In the genomic region with DNA sequence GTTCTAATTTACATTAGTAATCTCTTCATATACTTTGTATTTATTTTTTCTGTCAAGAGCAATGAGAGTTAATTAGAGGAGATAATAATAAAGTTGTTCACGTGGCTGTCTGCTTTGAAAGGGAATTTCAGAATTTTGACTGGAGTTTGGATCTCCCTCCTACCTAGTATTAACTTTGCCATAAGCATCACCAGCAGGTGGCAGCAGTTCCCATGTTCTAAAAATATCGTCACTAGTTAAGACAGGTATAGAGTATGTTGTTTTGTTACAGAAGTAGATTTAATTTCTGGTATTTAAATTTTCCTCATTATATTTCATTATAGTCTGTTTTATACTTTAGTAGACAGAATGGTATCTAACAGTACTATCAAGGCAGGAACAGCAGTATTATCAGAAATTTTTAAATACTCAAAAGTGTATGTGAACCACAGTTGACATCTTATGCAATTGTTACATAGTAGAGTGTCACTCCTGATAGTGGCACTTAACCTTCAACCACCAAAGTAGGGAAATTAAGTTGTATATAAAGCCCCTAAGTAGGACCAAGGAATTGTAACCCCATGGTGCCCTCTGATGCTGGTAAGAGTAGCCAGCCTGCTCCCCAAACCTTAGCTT, we compare ENCODE assay signal across 8 cellular contexts. TPM values are rescaled to one million over a fixed set of nuclear protein-coding genes. Genes with fewer than 3 reads are reported as not detected.
DNase-seq lines count a peak whose midpoint lies in the region; ATAC-seq and TF ChIP-seq lines count a peak whose summit lies in the region.

No MANE protein-coding gene starts in this region.

- H3K4me3 Mint-ChIP-seq in CD4-positive, CD25-positive, alpha-beta regulatory T cell: no peak overlapping the region

- H3K9ac ChIP-seq in mammary epithelial cell (ENCODE audit: insufficient read depth, low read length): no peak overlapping the region

- no peaks in the 10 kb centered on the region for H3K27me3 ChIP-seq in CD4-positive, CD25-positive, alpha-beta regulatory T cell (ENCODE audit: control insufficient read depth, insufficient read depth, low read length)
- H3K27me3 ChIP-seq in mammary epithelial cell (ENCODE audit: insufficient read depth, low read length): no peaks in the 10 kb centered on the region

- peak overlapping the region in 2 of 3 donors; percentile 32 to 48 for H3K27ac Mint-ChIP-seq in CD4-positive, CD25-positive, alpha-beta regulatory T cell

- peaks cover 6 to 20% (median 10%) of the 10 kb centered on the region in 4 donors for H3K4me1 Mint-ChIP-seq in CD4-positive, CD25-positive, alpha-beta regulatory T cell

- no TSS peak for BruUV-seq in mammary epithelial cell (replicated peaks; lab: Mats Ljungman, UMichigan)

- no peaks in the 10 kb centered on the region for H3K27me3 Mint-ChIP-seq in CD4-positive, CD25-positive, alpha-beta regulatory T cell

- H3K27ac ChIP-seq in CD4-positive, CD25-positive, alpha-beta regulatory T cell (ENCODE audit: insufficient read depth, low read length, poor library complexity, severe bottlenecking): no peak overlapping the region
- no peak overlapping the region for H3K27ac ChIP-seq in mammary epithelial cell (ENCODE audit: insufficient read depth, low read depth, low read length)

- in situ Hi-C loops in mammary epithelial cell (cut with MboI; ENCODE audit: low sequenced_read_pairs in 2 of 2): loop anchor here in 1 of 2 donors (5.0 kb wide), 1 partner anchor 150 kb away; no protein-coding TSS in a partner anchor

- no peak overlapping the region for H2AFZ ChIP-seq in mammary epithelial cell (ENCODE audit: low read depth, low read length)

- 4% methylated on average over 2 of the region's 2 CpGs for WGBS in mammary epithelial cell (ENCODE audit: low coverage, missing lambda C conversion rate)

- peak; percentile 52; the same call in 1 of the 2 replicates for TF ChIP-seq CTCF in WI38 (IDR thresholded peaks at IDR 0.05; ENCODE audit: low read depth, low read length)
- peak; percentile 60 to 67 for TF ChIP-seq CTCF in mammary epithelial cell (conservative IDR thresholded peaks at IDR 0.05 in 1 of 2, IDR thresholded peaks at IDR 0.05 in 1 of 2; ENCODE audit: extremely low read depth in 1 of 2, insufficient read depth in 1 of 2, low read depth in 1 of 2, low read length in 2 of 2)

- peak; percentile 67 to 80 (median 75) for DNase-seq in CD4-positive, CD25-positive, alpha-beta regulatory T cell
- DNase-seq in NCI-H2107 (lab: John Stamatoyannopoulos, UW) (peak; percentile 16), mammary epithelial cell (peak; percentile 49), kidney tubule cell (ENCODE audit: low spot score) (peak; percentile 68)
- DNase-seq in stimulated activated CD4-positive, alpha-beta T cell treated with anti-CD3 and anti-CD28 coated beads, TNF-alpha, amount 100 ng/mL, for 1 hour (ENCODE audit: low read depth in 3 of 3, low spot score in 1 of 3): peak; percentile 43 to 71 (median 65)

- no peaks in the 10 kb centered on the region for H3K9me3 Mint-ChIP-seq in CD4-positive, CD25-positive, alpha-beta regulatory T cell

- intact Hi-C loops in mammary epithelial cell (cut with micrococcal nuclease): loop anchor here (1.0 kb wide), 2 partner anchors 23 to 153 kb away; no protein-coding TSS in a partner anchor

- CTCF ChIA-PET in mammary epithelial cell (lab: Charles Lee; ENCODE audit: low non-redundant PET): no interaction called here

- ATAC-seq in CD4-positive, CD25-positive, alpha-beta regulatory T cell (ENCODE audit: low read depth in 2 of 2): peak; percentile 67 to 83
- ATAC-seq in GM21576 (IDR thresholded peaks at IDR 0.05; ENCODE audit: unreplicated experiment): peak; percentile 58
- no peak for ATAC-seq in HG03025 (IDR thresholded peaks at IDR 0.05; ENCODE audit: low FRiP score, unreplicated experiment)

- H4K20me1 ChIP-seq in mammary epithelial cell (ENCODE audit: insufficient read depth, low read length): no peaks in the 10 kb centered on the region

- dilution Hi-C loops in mammary epithelial cell (cut with HindIII; ENCODE audit: low sequenced_read_pairs): no loop called here

- no peak overlapping the region for H3K4me2 ChIP-seq in mammary epithelial cell (ENCODE audit: insufficient read depth, low read depth, low read length)

- no peaks in the 10 kb centered on the region for H3K4me1 ChIP-seq in CD4-positive, CD25-positive, alpha-beta regulatory T cell (ENCODE audit: control insufficient read depth, insufficient read depth, low read length, poor library complexity, severe bottlenecking)
- no peaks in the 10 kb centered on the region for H3K4me1 ChIP-seq in mammary epithelial cell (ENCODE audit: insufficient read depth, low read length)

- H3K36me3 Mint-ChIP-seq in CD4-positive, CD25-positive, alpha-beta regulatory T cell: peaks cover 43% of the 10 kb centered on the region

- H3K4me3 ChIP-seq in CD4-positive, CD25-positive, alpha-beta regulatory T cell (ENCODE audit: low read depth, low read length): no peak overlapping the region
- H3K4me3 ChIP-seq in WI38 (ENCODE audit: low read depth, low read length) (no peak overlapping the region), mammary epithelial cell (replicated peaks in 1 of 3; ENCODE audit: insufficient read depth in 1 of 3, low read depth in 2 of 3, low read length in 3 of 3) (no peak overlapping the region)

- no peaks in the 10 kb centered on the region for H3K79me2 ChIP-seq in mammary epithelial cell (ENCODE audit: insufficient read depth, low read length)

- H3K9me3 ChIP-seq in CD4-positive, CD25-positive, alpha-beta regulatory T cell (ENCODE audit: control insufficient read depth in 2 of 2, low read length in 2 of 2): no peaks in the 10 kb centered on the region
- no peaks in the 10 kb centered on the region for H3K9me3 ChIP-seq in mammary epithelial cell (replicated peaks; ENCODE audit: insufficient read depth, low read length)

- peaks cover 37% of the 10 kb centered on the region for H3K36me3 ChIP-seq in CD4-positive, CD25-positive, alpha-beta regulatory T cell (ENCODE audit: control insufficient read depth, insufficient read depth, low read length)
- peaks cover 14% of the 10 kb centered on the region for H3K36me3 ChIP-seq in mammary epithelial cell (ENCODE audit: insufficient read depth, low read length)

RNA-seq across cellular contexts. Expression of a gene that starts 20.4 kb away (rescaled TPM):
- 7.7 TPM for total RNA-seq in CD4-positive, CD25-positive, alpha-beta regulatory T cell
- 10 to 100 TPM; 21.6 to 25.4 (median 22.9) TPM for polyA plus RNA-seq in CD4-positive, CD25-positive, alpha-beta regulatory T cell
- total RNA-seq in mammary epithelial cell: 10 to 100 TPM; 29.0 to 77.2 TPM
- polyA plus RNA-seq in mammary epithelial cell: 26.8 TPM
- polyA minus RNA-seq in mammary epithelial cell: 71.6 TPM

RNA-seq across cellular contexts. Expression of a gene that starts 23.6 kb away (rescaled TPM):
- total RNA-seq in CD4-positive, CD25-positive, alpha-beta regulatory T cell: 24.4 TPM
- polyA plus RNA-seq in CD4-positive, CD25-positive, alpha-beta regulatory T cell: 10 to 100 TPM; 38.2 to 56.8 (median 48.6) TPM
- total RNA-seq in mammary epithelial cell: 10 to 100 TPM; 60.4 to 93.7 TPM
- polyA plus RNA-seq in mammary epithelial cell: 33.2 TPM
- polyA minus RNA-seq in mammary epithelial cell: 145 TPM

RNA-seq across cellular contexts. Expression of a gene that starts 34.5 kb away (rescaled TPM):
- total RNA-seq in CD4-positive, CD25-positive, alpha-beta regulatory T cell: not detected
- polyA plus RNA-seq in CD4-positive, CD25-positive, alpha-beta regulatory T cell: under 1 TPM; 0.12 to 0.33 (median 0.20) TPM
- 1 to 10 TPM in 1 of 2 donors, under 1 TPM in 1; 0.17 to 1.2 TPM for total RNA-seq in mammary epithelial cell
- polyA plus RNA-seq in mammary epithelial cell: 0.07 TPM
- polyA minus RNA-seq in mammary epithelial cell: 0.10 TPM

Comparison
In these comparisons a context has a peak if more than half of its experiments do, and no peak if none do; other contexts are left out.
1. DNase-seq: peak in every context shown above with its lines; median percentile 75 in CD4-positive, CD25-positive, alpha-beta regulatory T cell; 68 in kidney tubule cell; 65 in stimulated activated CD4-positive, alpha-beta T cell treated with anti-CD3 and anti-CD28 coated beads, TNF-alpha, amount 100 ng/mL, for 1 hour; 49 in mammary epithelial cell; 16 in NCI-H2107.